In genomic region chr14:49971156-49972141, GRCh38 we compare ENCODE assay signal across 8 cellular contexts.
DNase-seq lines count a peak whose midpoint lies in the region; ATAC-seq and TF ChIP-seq lines count a peak whose summit lies in the region.

No MANE protein-coding gene starts in this region.

- peaks cover 4% of the 10 kb centered on the region for H3K36me3 Mint-ChIP-seq in T-helper 1 cell treated with Interleukin-12 subunit alpha and Interleukin-12 subunit beta and Interleukin-4 antibody, amounts not matched to agents 30 μg/mL and 1 μg/mL, for 36 hours (ENCODE audit: low read depth)

- H3K4me3 ChIP-seq in neutrophil (ENCODE audit: low read depth in 1 of 2, low read length in 1 of 2) = no peak overlapping the region
- no peak overlapping the region for H3K4me3 ChIP-seq in ovary

- TF ChIP-seq CTCF in neutrophil (IDR thresholded peaks at IDR 0.05) = no peak
- TF ChIP-seq CTCF in ovary (IDR thresholded peaks at IDR 0.05) = no peak

- peaks cover 44% of the 10 kb centered on the region for H3K4me1 Mint-ChIP-seq in T-helper 1 cell treated with Interleukin-12 subunit alpha and Interleukin-12 subunit beta and Interleukin-4 antibody, amounts not matched to agents 30 μg/mL and 1 μg/mL, for 36 hours (ENCODE audit: low read depth)

- H3K27me3 ChIP-seq in neutrophil (no peaks in the 10 kb centered on the region), ovary (no peaks in the 10 kb centered on the region)

- H3K27ac ChIP-seq in neutrophil = peak overlapping the region; percentile 52
- no peak overlapping the region for H3K27ac ChIP-seq in ovary

- ATAC-seq in GM19467 (IDR thresholded peaks at IDR 0.05; ENCODE audit: unreplicated experiment) (peak; percentile 88), HG03460 (IDR thresholded peaks at IDR 0.05; ENCODE audit: unreplicated experiment) (peak; percentile 90)

- no peaks in the 10 kb centered on the region for H3K27me3 Mint-ChIP-seq in T-helper 1 cell treated with Interleukin-12 subunit alpha and Interleukin-12 subunit beta and Interleukin-4 antibody, amounts not matched to agents 30 μg/mL and 1 μg/mL, for 36 hours (ENCODE audit: low read depth)

- H3K9me3 Mint-ChIP-seq in T-helper 1 cell treated with Interleukin-12 subunit alpha and Interleukin-12 subunit beta and Interleukin-4 antibody, amounts not matched to agents 30 μg/mL and 1 μg/mL, for 36 hours = no peaks in the 10 kb centered on the region

- no peaks in the 10 kb centered on the region for H3K36me3 ChIP-seq in neutrophil
- H3K36me3 ChIP-seq in ovary = no peaks in the 10 kb centered on the region

- H3K9me3 ChIP-seq in neutrophil (no peaks in the 10 kb centered on the region), ovary (no peaks in the 10 kb centered on the region)

- peak overlapping the region; percentile 81 for H3K4me3 Mint-ChIP-seq in T-helper 1 cell treated with Interleukin-12 subunit alpha and Interleukin-12 subunit beta and Interleukin-4 antibody, amounts not matched to agents 30 μg/mL and 1 μg/mL, for 36 hours

- intact Hi-C loops in ovary (cut with DNase I) = loop anchor here in 1 of 4 donors (10.0 kb wide), 1 partner anchor 57 kb away; no protein-coding TSS in a partner anchor

- TF ChIP-seq EP300 in ovary (IDR thresholded peaks at IDR 0.05) = no peak

- DNase-seq in DMS79 treated with DMSO at 0.1 percent for 48 hours (lab: John Stamatoyannopoulos, UW) (peak; percentile 95), dedifferentiated amniotic fluid mesenchymal stem cell (ENCODE audit: extremely low spot score) (peak; percentile 35), ovary (no peak), anterior cingulate cortex (lab: John Stamatoyannopoulos, UW) (no peak)

- 76 to 79% (median 78%) methylated on average over 9 of the region's 9 CpGs for WGBS in ovary, 3 donors

- peak overlapping the region; percentile 96 for H3K27ac Mint-ChIP-seq in T-helper 1 cell treated with Interleukin-12 subunit alpha and Interleukin-12 subunit beta and Interleukin-4 antibody, amounts not matched to agents 30 μg/mL and 1 μg/mL, for 36 hours

- TF ChIP-seq POLR2A in ovary (IDR thresholded peaks at IDR 0.05) = no peak

- H3K4me1 ChIP-seq in neutrophil (ENCODE audit: control insufficient read depth in 1 of 2, insufficient read depth in 1 of 2, low read depth in 1 of 2, low read length in 1 of 2) (peaks cover 10 to 21% of the 10 kb centered on the region in 2 experiments), ovary (ENCODE audit: insufficient read depth) (peaks cover 19% of the 10 kb centered on the region)

Comparison
In these comparisons a context has a peak if more than half of its experiments do, and no peak if none do; other contexts are left out.
1. DNase-seq: peak in DMS79 treated with DMSO at 0.1 percent for 48 hours (single experiment) and dedifferentiated amniotic fluid mesenchymal stem cell (single experiment); none in ovary (0 of 5) and anterior cingulate cortex (0 of 58).